In genomic region chr17:49496866-49497146, GRCh38 we compare ENCODE assay signal across 8 cellular contexts. TPM values are rescaled to one million over a fixed set of nuclear protein-coding genes. Genes with fewer than 3 reads are reported as not detected.
DNase-seq lines count a peak whose midpoint lies in the region; ATAC-seq and TF ChIP-seq lines count a peak whose summit lies in the region.

No MANE protein-coding gene starts in this region.

- H3K4me3 Mint-ChIP-seq in activated CD8-positive, alpha-beta memory T cell treated with anti-CD3 and anti-CD28 coated beads, Interleukin-2, amount 10 ng/mL, durations not matched to agents 7 days and 5 days = peak overlapping the region; percentile 52
- H3K4me3 Mint-ChIP-seq in memory B cell = peak overlapping the region; percentile 85

- WGBS in aorta, 2 donors = 2% methylated on average over 13 of the region's 13 CpGs

- H3K36me3 ChIP-seq in thoracic aorta = no peaks in the 10 kb centered on the region
- H3K36me3 ChIP-seq in aorta (ENCODE audit: control insufficient read depth in 1 of 2, insufficient read depth in 2 of 2, low read length in 1 of 2) = no peaks in the 10 kb centered on the region

- H3K27me3 ChIP-seq in thoracic aorta (replicated peaks; ENCODE audit: insufficient read depth) (no peaks in the 10 kb centered on the region), aorta (ENCODE audit: control insufficient read depth in 1 of 2, insufficient read depth in 2 of 2, low read length in 1 of 2) (no peaks in the 10 kb centered on the region)

- H3K9me3 ChIP-seq in thoracic aorta (no peaks in the 10 kb centered on the region), aorta (ENCODE audit: control insufficient read depth, low read length) (no peaks in the 10 kb centered on the region)

- H3K4me3 ChIP-seq in astrocyte of the cerebellum (ENCODE audit: low read depth, low read length) = peak overlapping the region; percentile 20
- H3K4me3 ChIP-seq in thoracic aorta = peak overlapping the region; percentile 77
- H3K4me3 ChIP-seq in aorta (ENCODE audit: low read length in 2 of 2) = no peak overlapping the region

- in situ Hi-C loops in astrocyte of the cerebellum (cut with HindIII; ENCODE audit: low sequenced_read_pairs) = no loop called here

- no peaks in the 10 kb centered on the region for H3K36me3 Mint-ChIP-seq in activated CD8-positive, alpha-beta memory T cell treated with anti-CD3 and anti-CD28 coated beads, Interleukin-2, amount 10 ng/mL, durations not matched to agents 7 days and 5 days
- no peaks in the 10 kb centered on the region for H3K36me3 Mint-ChIP-seq in memory B cell

- intact Hi-C loops in aorta (cut with DNase I) = loop anchor here in 1 of 2 donors (1.0 to 2.0 kb wide), 2 partner anchors 18 to 59 kb away; no protein-coding TSS in a partner anchor

- no peak for DNase-seq in activated CD8-positive, alpha-beta memory T cell treated with anti-CD3 and anti-CD28 coated beads, Interleukin-2, amount 10 ng/mL, durations not matched to agents 7 days and 5 days
- no peak for DNase-seq in activated CD8-positive, alpha-beta memory T cell treated with anti-CD3 and anti-CD28 coated beads, Interleukin-2, amount 50 U/mL, for 4 hours
- no peak for DNase-seq in astrocyte of the cerebellum (ENCODE audit: low read depth)
- no peak for DNase-seq in memory B cell (ENCODE audit: low spot score in 2 of 2)
- DNase-seq in thoracic aorta (ENCODE audit: low spot score) = no peak
- no peak for DNase-seq in aorta
- DNase-seq in middle frontal gyrus (ENCODE audit: extremely low spot score, low spot score) = no peak

- H3K27ac ChIP-seq in thoracic aorta (no peak overlapping the region), aorta (ENCODE audit: low read depth in 1 of 2, low read length in 2 of 2) (no peak overlapping the region)

- ATAC-seq in activated CD8-positive, alpha-beta memory T cell treated with anti-CD3 and anti-CD28 coated beads, Interleukin-2, amount 10 ng/mL, durations not matched to agents 7 days and 5 days = no peak
- ATAC-seq in memory B cell (ENCODE audit: low read depth) (no peak), thoracic aorta (ENCODE audit: insufficient number of reproducible peaks, low FRiP score, low read depth) (no peak), GM18511 (IDR thresholded peaks at IDR 0.05; ENCODE audit: unreplicated experiment) (no peak), aorta (ENCODE audit: low FRiP score) (no peak)

- CTCF ChIA-PET in activated CD8-positive, alpha-beta memory T cell treated with anti-CD3 and anti-CD28 coated beads, Interleukin-2, amount 10 ng/mL, durations not matched to agents 7 days and 5 days (lab: Charles Lee) = interaction anchor here (0.5 to 3.7 kb wide), 23 partner anchors 12 to 384 kb away, joined by 3 to 23 read pairs (median 4); partner anchors contain the start of gene PHB1

- peaks cover 22% of the 10 kb centered on the region for H3K4me1 Mint-ChIP-seq in activated CD8-positive, alpha-beta memory T cell treated with anti-CD3 and anti-CD28 coated beads, Interleukin-2, amount 10 ng/mL, durations not matched to agents 7 days and 5 days
- peaks cover 19% of the 10 kb centered on the region for H3K4me1 Mint-ChIP-seq in memory B cell

- peaks cover 79% of the 10 kb centered on the region for H3K27me3 Mint-ChIP-seq in activated CD8-positive, alpha-beta memory T cell treated with anti-CD3 and anti-CD28 coated beads, Interleukin-2, amount 10 ng/mL, durations not matched to agents 7 days and 5 days
- H3K27me3 Mint-ChIP-seq in memory B cell = peaks cover 19% of the 10 kb centered on the region

- no peak overlapping the region for H3K27ac Mint-ChIP-seq in activated CD8-positive, alpha-beta memory T cell treated with anti-CD3 and anti-CD28 coated beads, Interleukin-2, amount 10 ng/mL, durations not matched to agents 7 days and 5 days
- H3K27ac Mint-ChIP-seq in memory B cell = no peak overlapping the region

- H3K4me1 ChIP-seq in thoracic aorta (ENCODE audit: control insufficient read depth in 1 of 2, low read depth in 2 of 2) (peaks cover 18 to 29% of the 10 kb centered on the region in 2 donors), aorta (ENCODE audit: control insufficient read depth in 1 of 2, insufficient read depth in 2 of 2, low read length in 2 of 2) (no peaks in the 10 kb centered on the region)

- no peaks in the 10 kb centered on the region for H3K9me3 Mint-ChIP-seq in activated CD8-positive, alpha-beta memory T cell treated with anti-CD3 and anti-CD28 coated beads, Interleukin-2, amount 10 ng/mL, durations not matched to agents 7 days and 5 days (ENCODE audit: low read depth)
- no peaks in the 10 kb centered on the region for H3K9me3 Mint-ChIP-seq in memory B cell

- TF ChIP-seq CTCF in astrocyte of the cerebellum (IDR thresholded peaks at IDR 0.05; ENCODE audit: low read depth, low read length, missing control alignments) = no peak
- no peak for TF ChIP-seq CTCF in thoracic aorta (IDR thresholded peaks at IDR 0.05)

RNA-seq across cellular contexts. Expression of gene NGFR, which starts 1.7 kb away (rescaled TPM):
- under 1 TPM; 0.07 to 0.20 TPM for total RNA-seq in activated CD8-positive, alpha-beta memory T cell treated with anti-CD3 and anti-CD28 coated beads, Interleukin-2, amount 10 ng/mL, durations not matched to agents 7 days and 5 days
- total RNA-seq in thoracic aorta (10 to 100 TPM; 13.9 to 22.5 TPM), aorta (10 to 100 TPM; 36.9 to 55.7 TPM)
- 1 to 10 TPM in 1 of 2 donors, under 1 TPM in 1; 0.75 to 1.4 TPM for polyA plus RNA-seq in aorta

Comparison
In these comparisons a context has a peak if more than half of its experiments do, and no peak if none do; other contexts are left out.
1. H3K4me3 ChIP-seq: peak in astrocyte of the cerebellum (single experiment) and thoracic aorta (single experiment); none in aorta (0 of 2).
2. RNA of gene NGFR, which starts 1.7 kb away (total RNA-seq): 36.9 to 55.7 TPM in aorta and 13.9 to 22.5 TPM in thoracic aorta; 0.07 to 0.20 TPM in activated CD8-positive, alpha-beta memory T cell treated with anti-CD3 and anti-CD28 coated beads, Interleukin-2, amount 10 ng/mL, durations not matched to agents 7 days and 5 days; every median in the first group is over 10 times any median in the second.